1 cellular context compared by ENCODE assay signal in the genomic region with DNA sequence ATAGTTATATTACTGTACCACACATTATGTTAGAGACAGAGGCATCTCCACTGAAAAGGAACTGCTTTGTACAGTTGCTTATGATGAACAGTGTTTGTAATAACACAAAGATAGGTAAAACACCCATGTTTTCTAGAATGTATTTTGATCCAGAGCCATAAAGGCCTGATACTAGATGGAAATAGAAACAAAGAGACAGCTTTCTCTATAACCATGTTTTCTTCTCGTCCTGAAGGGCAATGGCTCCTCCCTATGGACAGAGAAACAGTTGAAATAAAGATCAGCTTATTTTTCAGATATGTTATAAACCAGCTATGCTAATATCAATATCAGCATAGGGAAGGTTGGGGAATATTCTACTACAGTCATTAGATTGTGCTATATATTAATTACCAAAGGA.
TF ChIP-seq lines count a peak whose summit lies in the region.

No MANE protein-coding gene starts in this region.

TF ChIP-seq in GM12878, 131 proteins besides CTCF, POLR2A, EP300 and RAD21 (continued from another document):
- TF ChIP-seq, protein P1, sequence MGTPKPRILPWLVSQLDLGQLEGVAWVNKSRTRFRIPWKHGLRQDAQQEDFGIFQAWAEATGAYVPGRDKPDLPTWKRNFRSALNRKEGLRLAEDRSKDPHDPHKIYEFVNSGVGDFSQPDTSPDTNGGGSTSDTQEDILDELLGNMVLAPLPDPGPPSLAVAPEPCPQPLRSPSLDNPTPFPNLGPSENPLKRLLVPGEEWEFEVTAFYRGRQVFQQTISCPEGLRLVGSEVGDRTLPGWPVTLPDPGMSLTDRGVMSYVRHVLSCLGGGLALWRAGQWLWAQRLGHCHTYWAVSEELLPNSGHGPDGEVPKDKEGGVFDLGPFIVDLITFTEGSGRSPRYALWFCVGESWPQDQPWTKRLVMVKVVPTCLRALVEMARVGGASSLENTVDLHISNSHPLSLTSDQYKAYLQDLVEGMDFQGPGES (IDR thresholded peaks at IDR 0.05): no peak
- no peak for TF ChIP-seq SMAD5 (IDR thresholded peaks at IDR 0.05; ENCODE audit: low read depth)
- TF ChIP-seq KLF5 (IDR thresholded peaks at IDR 0.05; ENCODE audit: partially characterized antibody): no peak
- TF ChIP-seq FOXK2 (IDR thresholded peaks at IDR 0.05): no peak
